Comparison of ENCODE assay signal across 1 cellular context in genomic region chr16:84370723-84371552, GRCh38.
A peak's percentile ranks its signal among the peaks of the same experiment; 100 is the strongest.
TF ChIP-seq lines count a peak whose summit lies in the region.

No MANE protein-coding gene starts in this region.

TF ChIP-seq in HepG2, 621 proteins besides CTCF, POLR2A, EP300 and RAD21 (continued from another document and continues in another):
- no peak for TF ChIP-seq ZBTB46 (CRISPR knock-in tag; IDR thresholded peaks at IDR 0.05; ENCODE audit: borderline replicate concordance)
- no peak for TF ChIP-seq FOSL2 (CRISPR knock-in tag; IDR thresholded peaks at IDR 0.05)
- no peak for TF ChIP-seq ZNF446 (CRISPR knock-in tag; IDR thresholded peaks at IDR 0.05)
- no peak for TF ChIP-seq ZFP41 (CRISPR knock-in tag; IDR thresholded peaks at IDR 0.05; ENCODE audit: borderline replicate concordance)
- TF ChIP-seq KLF16 (CRISPR knock-in tag; IDR thresholded peaks at IDR 0.05) = no peak
- TF ChIP-seq ZNF225 (CRISPR knock-in tag; IDR thresholded peaks at IDR 0.05) = no peak
- no peak for TF ChIP-seq ZNF772 (CRISPR knock-in tag; IDR thresholded peaks at IDR 0.05)
- TF ChIP-seq ZNF280D (CRISPR knock-in tag; IDR thresholded peaks at IDR 0.05) = no peak
- no peak for TF ChIP-seq ZNF564 (CRISPR knock-in tag; IDR thresholded peaks at IDR 0.05)
- no peak for TF ChIP-seq TARDBP (CRISPR knock-in tag; IDR thresholded peaks at IDR 0.05)
- TF ChIP-seq ZFP62 (CRISPR knock-in tag; IDR thresholded peaks at IDR 0.05) = no peak
- TF ChIP-seq NFE2L1 (CRISPR knock-in tag; IDR thresholded peaks at IDR 0.05; ENCODE audit: borderline replicate concordance) = no peak
- no peak for TF ChIP-seq MLXIP (CRISPR knock-in tag; IDR thresholded peaks at IDR 0.05; ENCODE audit: borderline replicate concordance)
- no peak for TF ChIP-seq PCBP1 (IDR thresholded peaks at IDR 0.05; ENCODE audit: borderline replicate concordance, low read depth, low read length)
- TF ChIP-seq ARNT2 (CRISPR knock-in tag; IDR thresholded peaks at IDR 0.05; ENCODE audit: low read depth) = no peak
- no peak for TF ChIP-seq SYNCRIP (IDR thresholded peaks at IDR 0.05; ENCODE audit: insufficient read depth, low read depth, low read length)
- no peak for TF ChIP-seq SMAD3 (CRISPR knock-in tag; IDR thresholded peaks at IDR 0.05)
- TF ChIP-seq USF2 (IDR thresholded peaks at IDR 0.05; ENCODE audit: low read depth, low read length) = no peak
- peak; percentile 45; the same call in 1 of the 2 replicates for TF ChIP-seq USF2 (CRISPR knock-in tag; IDR thresholded peaks at IDR 0.05; ENCODE audit: borderline replicate concordance)
- no peak for TF ChIP-seq ZNF318 (CRISPR knock-in tag; IDR thresholded peaks at IDR 0.05)
- no peak for TF ChIP-seq SOX6 (IDR thresholded peaks at IDR 0.05)
- TF ChIP-seq SOX6 (CRISPR knock-in tag; IDR thresholded peaks at IDR 0.05) = 0 out of 2 replicates have a peak, but pooled peaks have one; percentile 29
- no peak for TF ChIP-seq RERE (CRISPR knock-in tag; IDR thresholded peaks at IDR 0.05; ENCODE audit: low read depth)
- TF ChIP-seq DR1 (CRISPR knock-in tag; IDR thresholded peaks at IDR 0.05) = no peak
- no peak for TF ChIP-seq RNF219 (CRISPR knock-in tag; IDR thresholded peaks at IDR 0.05)
